In the genomic region with DNA sequence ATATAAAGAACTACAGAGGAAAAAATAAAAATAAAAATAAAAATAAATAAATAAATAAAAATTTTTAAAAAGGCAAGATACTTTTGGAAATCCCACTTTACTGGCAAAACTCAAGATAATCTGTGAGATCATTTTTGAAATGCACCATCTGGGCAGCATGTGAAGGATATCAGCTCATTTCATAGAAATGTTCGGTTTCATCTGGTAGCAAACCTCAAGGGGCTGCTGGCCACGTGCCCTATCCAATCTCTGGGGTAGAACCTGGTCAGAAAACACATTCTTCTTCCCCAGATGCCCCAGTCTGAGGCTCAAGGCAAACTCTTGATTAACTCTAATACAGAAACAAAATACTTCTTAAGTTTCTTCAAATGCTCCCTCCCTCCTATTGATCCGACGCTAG, we compare ENCODE assay signal across 29 cellular contexts.
A peak's percentile ranks its signal among the peaks of the same experiment; 100 is the strongest.
DNase-seq lines count a peak whose midpoint lies in the region; ATAC-seq and TF ChIP-seq lines count a peak whose summit lies in the region.
"Had no signal": no experiment of that assay in that cellular context is flagged by ENCODE, and none has a peak within 500 bp of the region (broad histone marks: within the 10 kb centered on the region; RNA-seq: fewer than 3 reads in every experiment).

No MANE protein-coding gene starts in this region.

- H3K36me3 Mint-ChIP-seq in activated T-helper 17 cell treated with anti-CD3 and anti-CD28 coated beads, Interleukin-2, amount 50 U/mL, for 72 hours (ENCODE audit: low read depth): no peaks in the 10 kb centered on the region
- H3K36me3 Mint-ChIP-seq: CD8-positive, alpha-beta T cell; natural killer cell; WTC11 had no signal

- no peak overlapping the region for H3K23ac ChIP-seq in mesenchymal stem cell (ENCODE audit: low read length in 2 of 2)

- no peaks in the 10 kb centered on the region for H3K27me3 Mint-ChIP-seq in activated T-helper 17 cell treated with anti-CD3 and anti-CD28 coated beads, Interleukin-2, amount 50 U/mL, for 72 hours

- no peak overlapping the region for H4K8ac ChIP-seq in mesenchymal stem cell (ENCODE audit: low read length)

- H2BK15ac ChIP-seq in mesenchymal stem cell (ENCODE audit: low read depth, poor library complexity, severe bottlenecking): no peak overlapping the region

- H3K27me3 ChIP-seq in right atrium auricular region (no peaks in the 10 kb centered on the region), mesenchymal stem cell (ENCODE audit: control insufficient read depth in 1 of 2, insufficient read depth in 1 of 2, low read length in 2 of 2) (no peaks in the 10 kb centered on the region), transverse colon (no peaks in the 10 kb centered on the region)
- H3K27me3 ChIP-seq: body of pancreas, foreskin keratinocyte, ovary, upper lobe of left lung had no signal

- H2AFZ ChIP-seq in mesenchymal stem cell (ENCODE audit: low read depth, low read length): no peak overlapping the region

- in situ Hi-C loops in transverse colon (cut with MboI; ENCODE audit: low pct_ligation_motif_present in 1 of 4, low pct_unique_long_range_greater_than_20kb in 1 of 4, low sequenced_read_pairs in 3 of 4): loop anchor here in 1 of 4 donors (10.0 kb wide), 1 partner anchor 46 kb away; no protein-coding TSS in a partner anchor
- in situ Hi-C loops in G401 (cut with HindIII; ENCODE audit: low sequenced_read_pairs): no loop called here

- no peak overlapping the region for H2BK12ac ChIP-seq in mesenchymal stem cell (ENCODE audit: low read length in 2 of 2)

- TF ChIP-seq EP300 in transverse colon (IDR thresholded peaks at IDR 0.05; ENCODE audit: low read depth): no peak

- H3K27ac Mint-ChIP-seq in activated T-helper 17 cell treated with anti-CD3 and anti-CD28 coated beads, Interleukin-2, amount 50 U/mL, for 72 hours: peak overlapping the region; percentile 77
- H3K27ac Mint-ChIP-seq: B cell; CD8-positive, alpha-beta T cell; natural killer cell; WTC11 had no signal

- no peaks in the 10 kb centered on the region for H3K36me3 ChIP-seq in right atrium auricular region
- H3K36me3 ChIP-seq in mesenchymal stem cell (ENCODE audit: control insufficient read depth in 1 of 2, insufficient read depth in 2 of 2, low read depth in 1 of 2, low read length in 2 of 2): no peaks in the 10 kb centered on the region
- H3K36me3 ChIP-seq in transverse colon: no peaks in the 10 kb centered on the region
- H3K36me3 ChIP-seq: HAP-1, ovary, upper lobe of left lung had no signal

- H3K4me3 ChIP-seq in right atrium auricular region (no peak overlapping the region), mesenchymal stem cell (ENCODE audit: insufficient read depth in 1 of 2, low read depth in 1 of 2, low read length in 2 of 2) (peak overlapping the region in 1 of 2 experiments; percentile 7), transverse colon (no peak overlapping the region)
- H3K4me3 ChIP-seq: A549, body of pancreas, HAP-1, ovary, smooth muscle cell, upper lobe of left lung had no signal

- TF ChIP-seq POLR2A in transverse colon (IDR thresholded peaks at IDR 0.05): no peak

- H3K4me2 ChIP-seq in mesenchymal stem cell (ENCODE audit: low read length, poor library complexity, severe bottlenecking): no peak overlapping the region
- H3K4me2 ChIP-seq: A549, smooth muscle cell had no signal

- H2AK5ac ChIP-seq in mesenchymal stem cell (ENCODE audit: low read length, severe bottlenecking): no peak overlapping the region

- peak; percentile 50 for DNase-seq in left ventricle myocardium superior
- DNase-seq in right atrium auricular region (ENCODE audit: low spot score): no peak
- no peak for DNase-seq in mesenchymal stem cell
- DNase-seq in transverse colon: no peak
- DNase-seq in G401 (ENCODE audit: low spot score): no peak
- DNase-seq in amniotic stem cell (lab: John Stamatoyannopoulos, UW): no peak
- DNase-seq: activated CD4-positive, alpha-beta T cell treated with anti-CD3 and anti-CD28 coated beads, Interleukin-2, amount 50 U/mL, for 1 hour; activated naive CD4-positive, alpha-beta T cell; activated T-cell treated with anti-CD3 and anti-CD28 coated beads, Interleukin-2, amount 50 U/mL, for 4 hours; body of pancreas; CD8-positive, alpha-beta T cell; cerebellar nuclear complex; foreskin keratinocyte; KBM-7; natural killer cell; NCI-H1436; NCI-H2107; NCI-H446 treated with DMSO at 0.1 percent for 48 hours; ovary; stimulated activated CD4-positive, alpha-beta T cell treated with anti-CD3 and anti-CD28 coated beads, Interleukin-2, amount 100 ng/mL, for 24 hours; T-helper 9 cell; upper lobe of left lung had no signal

- H2BK5ac ChIP-seq in mesenchymal stem cell (ENCODE audit: low read depth, low read length, poor library complexity, severe bottlenecking): no peak overlapping the region

- no peaks in the 10 kb centered on the region for H3K9me3 Mint-ChIP-seq in activated T-helper 17 cell treated with anti-CD3 and anti-CD28 coated beads, Interleukin-2, amount 50 U/mL, for 72 hours
- H3K9me3 Mint-ChIP-seq: activated T-cell treated with anti-CD3 and anti-CD28 coated beads, Interleukin-2, amount 50 U/mL, for 4 hours; CD8-positive, alpha-beta T cell; natural killer cell had no signal

- 79% methylated on average over 2 of the region's 4 CpGs for WGBS in mesenchymal stem cell
- WGBS in transverse colon (ENCODE audit: low coverage in 1 of 2), 2 donors: 45 to 66% methylated on average over 2 to 4 of the region's 4 CpGs

- intact Hi-C loops in left ventricle myocardium superior (cut with micrococcal nuclease): no loop called here
- intact Hi-C loops in transverse colon (cut with DNase I; ENCODE audit: low total_unique reads): no loop called here

- H3K4me1 Mint-ChIP-seq in activated T-helper 17 cell treated with anti-CD3 and anti-CD28 coated beads, Interleukin-2, amount 50 U/mL, for 72 hours: peaks cover 20% of the 10 kb centered on the region
- H3K4me1 Mint-ChIP-seq: B cell, natural killer cell had no signal

- no peak overlapping the region for H2BK120ac ChIP-seq in mesenchymal stem cell (ENCODE audit: low read depth, low read length)

- TF ChIP-seq CTCF in right atrium auricular region (IDR thresholded peaks at IDR 0.05) (no peak), transverse colon (IDR thresholded peaks at IDR 0.05) (no peak)

- H3K4me1 ChIP-seq in right atrium auricular region (no peaks in the 10 kb centered on the region), mesenchymal stem cell (ENCODE audit: control insufficient read depth, insufficient read depth, low read depth, low read length) (peaks cover 2% of the 10 kb centered on the region), transverse colon (peaks cover 0 to 40% (median 25%) of the 10 kb centered on the region in 4 donors)
- H3K4me1 ChIP-seq: A549, HAP-1 had no signal

- no peak for ATAC-seq in left ventricle myocardium superior
- no peak for ATAC-seq in activated T-helper 17 cell treated with anti-CD3 and anti-CD28 coated beads, Interleukin-2, amount 50 U/mL, for 72 hours (replicated peaks)
- no peak for ATAC-seq in HG02981 (IDR thresholded peaks at IDR 0.05; ENCODE audit: unreplicated experiment)
- ATAC-seq: A549; activated T-cell treated with anti-CD3 and anti-CD28 coated beads, Interleukin-2, amount 50 U/mL, for 4 hours; CD8-positive, alpha-beta T cell; natural killer cell; WTC11 had no signal

- H3K27ac ChIP-seq in right atrium auricular region (no peak overlapping the region), mesenchymal stem cell (ENCODE audit: low read length, poor library complexity, severe bottlenecking) (no peak overlapping the region), transverse colon (peak overlapping the region; percentile 37 to 75 (median 64))
- H3K27ac ChIP-seq: A549, foreskin keratinocyte, ovary had no signal

- no peak overlapping the region for H4K91ac ChIP-seq in mesenchymal stem cell (ENCODE audit: low read length)

- H3K9me3 ChIP-seq in right atrium auricular region: no peaks in the 10 kb centered on the region
- H3K9me3 ChIP-seq in mesenchymal stem cell (ENCODE audit: control insufficient read depth, low read length): no peaks in the 10 kb centered on the region
- H3K9me3 ChIP-seq in transverse colon: no peaks in the 10 kb centered on the region
- H3K9me3 ChIP-seq: A549, body of pancreas, HAP-1, ovary, upper lobe of left lung had no signal

- H3K4ac ChIP-seq in mesenchymal stem cell (ENCODE audit: low read depth in 1 of 2, low read length in 2 of 2): no peak overlapping the region

- H3K79me1 ChIP-seq in mesenchymal stem cell (replicated peaks; ENCODE audit: low read length, poor library complexity, severe bottlenecking): no peaks in the 10 kb centered on the region

- H3K14ac ChIP-seq in mesenchymal stem cell (ENCODE audit: low read length in 2 of 2): no peak overlapping the region

- H3K4me3 Mint-ChIP-seq in activated T-helper 17 cell treated with anti-CD3 and anti-CD28 coated beads, Interleukin-2, amount 50 U/mL, for 72 hours: peak overlapping the region; percentile 63
- H3K4me3 Mint-ChIP-seq: activated T-cell treated with anti-CD3 and anti-CD28 coated beads, Interleukin-2, amount 50 U/mL, for 4 hours; B cell; CD8-positive, alpha-beta T cell; natural killer cell; WTC11 had no signal

- no peak overlapping the region for H3K18ac ChIP-seq in mesenchymal stem cell (ENCODE audit: low read depth in 1 of 2, low read length in 2 of 2)

- H3K9ac ChIP-seq in mesenchymal stem cell (ENCODE audit: low read length): peak overlapping the region; percentile 62

Comparison
In these comparisons a context has a peak if more than half of its experiments do, and no peak if none do; other contexts are left out.
1. H3K27ac ChIP-seq: peak in transverse colon (4 of 4); none in right atrium auricular region (0 of 2) and mesenchymal stem cell (single experiment).